Comparison of ENCODE assay signal across 8 cellular contexts in genomic region chr1:154386643-154387352, GRCh38. TPM values are rescaled to one million over a fixed set of nuclear protein-coding genes. Genes with fewer than 3 reads are reported as not detected.
DNase-seq lines count a peak whose midpoint lies in the region; ATAC-seq and TF ChIP-seq lines count a peak whose summit lies in the region.

No MANE protein-coding gene starts in this region.

- POLR2A ChIA-PET in CD4-positive, alpha-beta memory T cell (lab: Charles Lee; ENCODE audit: partially characterized antibody): interaction anchor here (0.7 to 7.2 kb wide), 22 partner anchors 11 to 568 kb away, joined by 3 to 116 read pairs (median 5); partner anchors contain the start of genes ATP8B2, IL6R and UBAP2L

- no peak for TF ChIP-seq POLR2A in suprapubic skin (IDR thresholded peaks at IDR 0.05)

- H3K27ac Mint-ChIP-seq in CD4-positive, alpha-beta memory T cell: peak overlapping the region; percentile 88 to 99 (median 97)

- peaks cover 22 to 34% (median 28%) of the 10 kb centered on the region in 4 donors for H3K4me1 Mint-ChIP-seq in CD4-positive, alpha-beta memory T cell

- peaks cover 0 to 2% (median 0%) of the 10 kb centered on the region in 8 donors for H3K9me3 Mint-ChIP-seq in CD4-positive, alpha-beta memory T cell

- 72% methylated on average over 11 of the region's 11 CpGs for WGBS in liver
- WGBS in suprapubic skin: 56% methylated on average over 11 of the region's 11 CpGs

- CTCF ChIA-PET in CD4-positive, alpha-beta memory T cell (lab: Charles Lee; ENCODE audit: partially characterized antibody): interaction anchor here (1.1 to 3.6 kb wide), 8 partner anchors 11 to 59 kb away, joined by 4 to 36 read pairs (median 7); partner anchors contain the start of gene IL6R

- TF ChIP-seq EP300 in suprapubic skin (IDR thresholded peaks at IDR 0.05): no peak

- intact Hi-C loops in CD4-positive, alpha-beta memory T cell (cut with micrococcal nuclease): loop anchor here (1.0 to 2.0 kb wide), 2 partner anchors 18 to 34 kb away; no protein-coding TSS in a partner anchor

- H3K4me1 ChIP-seq in CD4-positive, alpha-beta memory T cell (ENCODE audit: insufficient read depth, low read length): peaks cover 36% of the 10 kb centered on the region
- peaks cover 0 to 9% (median 3%) of the 10 kb centered on the region in 4 donors for H3K4me1 ChIP-seq in liver (ENCODE audit: control insufficient read depth in 4 of 4, insufficient read depth in 4 of 4, low read length in 3 of 4)
- H3K4me1 ChIP-seq in suprapubic skin: peaks cover 16% of the 10 kb centered on the region

- no peak for TF ChIP-seq CTCF in liver (IDR thresholded peaks at IDR 0.05; ENCODE audit: low read depth, low read length, missing input control)
- TF ChIP-seq CTCF in suprapubic skin (IDR thresholded peaks at IDR 0.05): no peak

- ATAC-seq in HG02970 (IDR thresholded peaks at IDR 0.05; ENCODE audit: low FRiP score, unreplicated experiment) (peak; percentile 77), GM21423 (IDR thresholded peaks at IDR 0.05; ENCODE audit: unreplicated experiment) (no peak)

- peak overlapping the region in 1 of 2 donors; percentile 34 for H3K4me3 ChIP-seq in CD4-positive, alpha-beta memory T cell (ENCODE audit: low read length in 2 of 2)
- no peak overlapping the region for H3K4me3 ChIP-seq in liver (ENCODE audit: low read depth in 1 of 3, low read length in 3 of 3)
- H3K4me3 ChIP-seq in suprapubic skin: no peak overlapping the region

- TF ChIP-seq RAD21 in liver (IDR thresholded peaks at IDR 0.05): peak in 1 of 2 donors; percentile 32

- H3K36me3 Mint-ChIP-seq in CD4-positive, alpha-beta memory T cell: no peaks in the 10 kb centered on the region

- H3K27me3 Mint-ChIP-seq in CD4-positive, alpha-beta memory T cell: no peaks in the 10 kb centered on the region

- H3K4me3 Mint-ChIP-seq in CD4-positive, alpha-beta memory T cell: peak overlapping the region; percentile 79 to 88 (median 85)

- H3K36me3 ChIP-seq in CD4-positive, alpha-beta memory T cell (ENCODE audit: insufficient read depth, low read length): no peaks in the 10 kb centered on the region
- H3K36me3 ChIP-seq in liver (ENCODE audit: control insufficient read depth in 4 of 4, insufficient read depth in 3 of 4, low read depth in 1 of 4, low read length in 3 of 4) (no peaks in the 10 kb centered on the region), suprapubic skin (no peaks in the 10 kb centered on the region)

- peak overlapping the region; percentile 67 for H3K27ac ChIP-seq in CD4-positive, alpha-beta memory T cell (ENCODE audit: low read depth, low read length)
- H3K27ac ChIP-seq in liver (ENCODE audit: low read depth in 1 of 2, low read length in 2 of 2): no peak overlapping the region
- H3K27ac ChIP-seq in suprapubic skin: peak overlapping the region; percentile 38

- no peaks in the 10 kb centered on the region for H3K27me3 ChIP-seq in CD4-positive, alpha-beta memory T cell (ENCODE audit: insufficient read depth, low read length)
- H3K27me3 ChIP-seq in liver (ENCODE audit: control insufficient read depth in 4 of 4, insufficient read depth in 4 of 4, low read length in 3 of 4) (no peaks in the 10 kb centered on the region), suprapubic skin (no peaks in the 10 kb centered on the region)

- peak in 4 of 5 donors; percentile 43 to 86 (median 58) for DNase-seq in CD4-positive, alpha-beta memory T cell
- DNase-seq in activated CD4-positive, alpha-beta T cell treated with anti-CD3 and anti-CD28 coated beads, Interleukin-2, amount 50 U/mL, for 24 hours (ENCODE audit: low read depth in 1 of 2, low spot score in 1 of 2): peak; percentile 66 to 70
- DNase-seq in suprapubic skin (ENCODE audit: low spot score in 2 of 2) (no peak), NCI-H1694 treated with DMSO at 0.1 percent for 48 hours (lab: John Stamatoyannopoulos, UW) (no peak), NCI-H2227 (lab: John Stamatoyannopoulos, UW; ENCODE audit: unreplicated experiment) (no peak)

- no peaks in the 10 kb centered on the region for H3K9me3 ChIP-seq in CD4-positive, alpha-beta memory T cell (ENCODE audit: control insufficient read depth in 1 of 2, low read length in 2 of 2)
- H3K9me3 ChIP-seq in liver (ENCODE audit: control insufficient read depth in 4 of 4, low read length in 3 of 4) (no peaks in the 10 kb centered on the region), suprapubic skin (no peaks in the 10 kb centered on the region)

- no peak overlapping the region for H3K9ac ChIP-seq in liver (ENCODE audit: low read depth in 1 of 2, low read length in 2 of 2)

TF ChIP-seq in liver, 16 proteins besides CTCF, POLR2A, EP300 and RAD21:
- TF ChIP-seq FOXA1 (IDR thresholded peaks at IDR 0.05) (no peak), EGR1 (IDR thresholded peaks at IDR 0.05; ENCODE audit: low read depth in 2 of 2) (no peak), NR2F2 (IDR thresholded peaks at IDR 0.05) (no peak), RXRA (IDR thresholded peaks at IDR 0.05) (peak in 1 of 2 donors; percentile 15), TAF1 (conservative IDR thresholded peaks at IDR 0.05) (no peak), ZBTB33 (IDR thresholded peaks at IDR 0.05) (no peak), HNF4G (IDR thresholded peaks at IDR 0.05) (no peak), FOXA2 (IDR thresholded peaks at IDR 0.05) (no peak), HNF4A (conservative IDR thresholded peaks at IDR 0.05) (peak in 1 of 2 donors; percentile 11), REST (IDR thresholded peaks at IDR 0.05) (no peak), GABPA (IDR thresholded peaks at IDR 0.05 in 1 of 2, conservative IDR thresholded peaks at IDR 0.05 in 1 of 2) (no peak), SP1 (IDR thresholded peaks at IDR 0.05) (peak; percentile 22)

RNA-seq across cellular contexts. Expression of gene IL6R, which starts 18.3 kb away (rescaled TPM):
- 100 to 1,000 TPM; 101 to 106 TPM for total RNA-seq in CD4-positive, alpha-beta memory T cell
- polyA plus RNA-seq in CD4-positive, alpha-beta memory T cell: 10 to 100 TPM; 54.6 to 73.0 TPM
- total RNA-seq in liver (10 to 100 TPM; 47.0 to 67.6 TPM), suprapubic skin (10 to 100 TPM; 16.1 to 22.9 (median 20.8) TPM)
- 10 to 100 TPM; 18.8 to 23.6 TPM for polyA plus RNA-seq in liver

Comparison
In these comparisons a context has a peak if more than half of its experiments do, and no peak if none do; other contexts are left out.
1. DNase-seq: peak in CD4-positive, alpha-beta memory T cell (4 of 5) and activated CD4-positive, alpha-beta T cell treated with anti-CD3 and anti-CD28 coated beads, Interleukin-2, amount 50 U/mL, for 24 hours (2 of 2); none in suprapubic skin (0 of 2), NCI-H1694 treated with DMSO at 0.1 percent for 48 hours (single experiment) and NCI-H2227 (single experiment).
2. H3K27ac ChIP-seq: peak in CD4-positive, alpha-beta memory T cell (single experiment) and suprapubic skin (single experiment); none in liver (0 of 2).